1 cellular context compared by ENCODE assay signal in genomic region chr6:131084982-131085381, GRCh38.
TF ChIP-seq lines count a peak whose summit lies in the region.

No MANE protein-coding gene starts in this region.

TF ChIP-seq in H1, 55 proteins besides CTCF, POLR2A, EP300 and RAD21:
- TF ChIP-seq SP2 (IDR thresholded peaks at IDR 0.05; ENCODE audit: low read length) (no peak), CBX8 (IDR thresholded peaks at IDR 0.05; ENCODE audit: borderline replicate concordance, low read depth, low read length) (no peak), RXRA (IDR thresholded peaks at IDR 0.05; ENCODE audit: insufficient read depth, low read depth, low read length) (no peak), NRF1 (IDR thresholded peaks at IDR 0.05; ENCODE audit: low read depth, low read length) (no peak), HDAC2 (IDR thresholded peaks at IDR 0.05; ENCODE audit: borderline replicate concordance in 1 of 2, low read depth in 2 of 2, low read length in 2 of 2) (no peak), CEBPB (IDR thresholded peaks at IDR 0.05; ENCODE audit: low read depth, low read length) (no peak), CBX5 (IDR thresholded peaks at IDR 0.05; ENCODE audit: low read depth, low read length) (no peak), SAP30 (IDR thresholded peaks at IDR 0.05; ENCODE audit: insufficient read depth, insufficient replicate concordance, low read length) (no peak), TCF12 (IDR thresholded peaks at IDR 0.05; ENCODE audit: low read depth, low read length) (no peak), RFX5 (IDR thresholded peaks at IDR 0.05; ENCODE audit: borderline replicate concordance, low read depth, low read length) (no peak), BRCA1 (IDR thresholded peaks at IDR 0.05; ENCODE audit: low read depth, low read length) (no peak), FOSL1 (IDR thresholded peaks at IDR 0.05; ENCODE audit: insufficient read depth, low read depth, low read length) (no peak), SIRT6 (IDR thresholded peaks at IDR 0.05; ENCODE audit: low read length) (no peak), KDM1A (IDR thresholded peaks at IDR 0.05; ENCODE audit: borderline replicate concordance, low read length) (no peak), RNF2 (IDR thresholded peaks at IDR 0.05; ENCODE audit: borderline replicate concordance, low read depth, low read length, missing control alignments, poor library complexity, severe bottlenecking) (no peak), GTF2F1 (IDR thresholded peaks at IDR 0.05; ENCODE audit: borderline replicate concordance, low read depth, low read length) (no peak), SUZ12 (IDR thresholded peaks at IDR 0.05; ENCODE audit: low read length) (no peak), ATF3 (IDR thresholded peaks at IDR 0.05; ENCODE audit: insufficient read depth, low read depth, low read length) (no peak)
